ENCODE assay signal across 1 cellular context in the genomic region with DNA sequence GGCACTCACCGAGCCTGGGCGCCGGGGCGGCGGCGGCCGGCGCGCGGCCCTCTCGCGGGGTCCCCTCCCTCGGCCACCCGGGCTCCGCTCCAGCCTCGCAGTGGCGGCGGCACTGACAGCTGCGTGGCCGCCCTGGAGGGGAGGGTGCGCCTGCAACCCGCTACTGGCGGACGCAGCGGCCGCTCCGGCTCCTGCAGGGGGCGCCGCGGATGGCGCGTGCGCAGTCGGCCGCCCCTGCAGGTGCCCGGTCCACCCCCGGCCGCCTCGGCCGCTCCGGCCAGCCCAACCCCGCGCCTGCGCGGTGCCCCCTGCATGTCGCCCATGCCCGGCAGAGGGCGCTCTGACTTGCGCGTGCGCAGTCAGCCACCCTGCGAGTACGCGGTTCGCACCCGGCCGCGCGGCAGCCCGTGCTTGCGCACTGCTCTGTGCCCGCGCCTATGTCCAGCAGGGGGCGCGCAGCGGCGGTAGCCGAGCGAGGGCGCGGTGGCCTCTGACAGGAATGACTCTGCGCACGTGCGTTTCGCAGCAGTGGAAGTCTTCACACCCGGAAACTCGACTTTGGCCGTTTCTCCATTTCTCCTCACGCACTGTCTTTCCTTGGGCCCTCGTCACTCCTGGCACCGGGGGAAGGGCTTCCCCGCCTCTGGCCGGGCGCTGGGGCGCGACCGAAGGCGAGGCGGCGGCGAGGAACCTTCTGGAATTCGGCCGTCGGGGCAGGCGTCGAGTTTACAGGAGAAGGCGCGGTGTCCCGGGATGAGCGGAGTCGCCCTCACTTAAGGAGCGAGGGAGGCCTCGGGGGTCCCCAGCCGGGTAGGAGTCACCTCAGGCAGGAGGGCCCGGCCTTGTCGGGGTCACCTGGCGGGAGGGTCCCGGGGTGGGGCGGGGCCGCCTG.
TF ChIP-seq lines count a peak whose summit lies in the region.

A gene (minus strand): TSS at position 165 of the 892 bp plus-strand sequence. CDS start 14,262 bp downstream, outside the sequence.

TF ChIP-seq in HepG2, 621 proteins besides CTCF, POLR2A, EP300 and RAD21 (continued from another document and continues in another):
- TF ChIP-seq, protein P1, sequence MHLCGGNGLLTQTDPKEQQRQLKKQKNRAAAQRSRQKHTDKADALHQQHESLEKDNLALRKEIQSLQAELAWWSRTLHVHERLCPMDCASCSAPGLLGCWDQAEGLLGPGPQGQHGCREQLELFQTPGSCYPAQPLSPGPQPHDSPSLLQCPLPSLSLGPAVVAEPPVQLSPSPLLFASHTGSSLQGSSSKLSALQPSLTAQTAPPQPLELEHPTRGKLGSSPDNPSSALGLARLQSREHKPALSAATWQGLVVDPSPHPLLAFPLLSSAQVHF (CRISPR knock-in tag; IDR thresholded peaks at IDR 0.05) = peak; percentile 98
- TF ChIP-seq MTA1 (CRISPR knock-in tag; IDR thresholded peaks at IDR 0.05; ENCODE audit: borderline replicate concordance) (peak; percentile 87; the same call in 1 of the 2 replicates), NKX3-1 (CRISPR knock-in tag; IDR thresholded peaks at IDR 0.05) (peak; percentile 99), CENPT (CRISPR knock-in tag; IDR thresholded peaks at IDR 0.05; ENCODE audit: low read depth) (peak; percentile 92; the same call in 1 of the 2 replicates), TBX3 (IDR thresholded peaks at IDR 0.05; ENCODE audit: borderline replicate concordance) (peak; percentile 77), ZKSCAN5 (CRISPR knock-in tag; IDR thresholded peaks at IDR 0.05) (no peak), PHF5A (CRISPR knock-in tag; IDR thresholded peaks at IDR 0.05; ENCODE audit: low read depth, unreplicated experiment) (no peak), YY1 (IDR thresholded peaks at IDR 0.05; ENCODE audit: insufficient read depth, insufficient replicate concordance, low read depth, low read length) (peak; percentile 74), TARDBP (CRISPR knock-in tag; IDR thresholded peaks at IDR 0.05) (peak; percentile 82), SCMH1 (CRISPR knock-in tag; IDR thresholded peaks at IDR 0.05; ENCODE audit: borderline replicate concordance) (no peak), POLR2G (IDR thresholded peaks at IDR 0.05; ENCODE audit: low read depth, low read length) (no peak), ADNP (CRISPR knock-in tag; IDR thresholded peaks at IDR 0.05) (peak; percentile 62; the same call in 1 of the 2 replicates), KDM5A (IDR thresholded peaks at IDR 0.05; ENCODE audit: borderline replicate concordance, low read length) (no peak), ZNF12 (CRISPR knock-in tag; IDR thresholded peaks at IDR 0.05) (peak; percentile 79), HNF4G (IDR thresholded peaks at IDR 0.05; ENCODE audit: borderline replicate concordance, low read depth, low read length) (no peak), HNF4G (CRISPR knock-in tag; IDR thresholded peaks at IDR 0.05; ENCODE audit: borderline replicate concordance, low read depth) (no peak), ZNF30 (CRISPR knock-in tag; IDR thresholded peaks at IDR 0.05) (peak; percentile 93; the same call in 1 of the 2 replicates), ZNF234 (CRISPR knock-in tag; conservative IDR thresholded peaks at IDR 0.05) (0 out of 2 replicates have a peak, but pooled peaks have one; percentile 71), FOXA3 (CRISPR knock-in tag; IDR thresholded peaks at IDR 0.05) (peak; percentile 80), PLRG1 (conservative IDR thresholded peaks at IDR 0.05) (no peak), KDM6A (CRISPR knock-in tag; IDR thresholded peaks at IDR 0.05; ENCODE audit: low read depth) (no peak; the same call in 1 of the 2 replicates), HOXA3 (CRISPR knock-in tag; IDR thresholded peaks at IDR 0.05) (peak; percentile 96), ZNF614 (CRISPR knock-in tag; IDR thresholded peaks at IDR 0.05; ENCODE audit: borderline replicate concordance) (peak; percentile 94), ZNF263 (CRISPR knock-in tag; IDR thresholded peaks at IDR 0.05) (peak; percentile 76; the same call in 1 of the 2 replicates), HDAC1 (CRISPR knock-in tag; IDR thresholded peaks at IDR 0.05) (peak; percentile 84; the same call in 1 of the 2 replicates)
- TF ChIP-seq, protein P2, sequence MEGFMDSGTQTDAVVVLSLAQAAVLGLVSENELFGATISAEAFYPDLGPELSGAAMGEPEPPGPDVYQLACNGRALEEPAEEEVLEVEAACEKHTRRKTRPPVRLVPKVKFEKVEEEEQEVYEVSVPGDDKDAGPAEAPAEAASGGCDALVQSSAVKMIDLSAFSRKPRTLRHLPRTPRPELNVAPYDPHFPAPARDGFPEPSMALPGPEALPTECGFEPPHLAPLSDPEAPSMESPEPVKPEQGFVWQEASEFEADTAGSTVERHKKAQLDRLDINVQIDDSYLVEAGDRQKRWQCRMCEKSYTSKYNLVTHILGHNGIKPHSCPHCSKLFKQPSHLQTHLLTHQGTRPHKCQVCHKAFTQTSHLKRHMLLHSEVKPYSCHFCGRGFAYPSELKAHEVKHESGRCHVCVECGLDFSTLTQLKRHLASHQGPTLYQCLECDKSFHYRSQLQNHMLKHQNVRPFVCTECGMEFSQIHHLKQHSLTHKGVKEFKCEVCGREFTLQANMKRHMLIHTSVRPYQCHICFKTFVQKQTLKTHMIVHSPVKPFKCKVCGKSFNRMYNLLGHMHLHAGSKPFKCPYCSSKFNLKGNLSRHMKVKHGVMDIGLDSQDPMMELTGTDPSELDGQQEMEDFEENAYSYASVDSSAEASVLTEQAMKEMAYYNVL (CRISPR knock-in tag; IDR thresholded peaks at IDR 0.05; ENCODE audit: borderline replicate concordance) = peak; percentile 77; the same call in 1 of the 2 replicates
- TF ChIP-seq, protein P3, sequence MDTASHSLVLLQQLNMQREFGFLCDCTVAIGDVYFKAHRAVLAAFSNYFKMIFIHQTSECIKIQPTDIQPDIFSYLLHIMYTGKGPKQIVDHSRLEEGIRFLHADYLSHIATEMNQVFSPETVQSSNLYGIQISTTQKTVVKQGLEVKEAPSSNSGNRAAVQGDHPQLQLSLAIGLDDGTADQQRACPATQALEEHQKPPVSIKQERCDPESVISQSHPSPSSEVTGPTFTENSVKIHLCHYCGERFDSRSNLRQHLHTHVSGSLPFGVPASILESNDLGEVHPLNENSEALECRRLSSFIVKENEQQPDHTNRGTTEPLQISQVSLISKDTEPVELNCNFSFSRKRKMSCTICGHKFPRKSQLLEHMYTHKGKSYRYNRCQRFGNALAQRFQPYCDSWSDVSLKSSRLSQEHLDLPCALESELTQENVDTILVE (CRISPR knock-in tag; IDR thresholded peaks at IDR 0.05) = peak; percentile 81
- TF ChIP-seq, protein P4, sequence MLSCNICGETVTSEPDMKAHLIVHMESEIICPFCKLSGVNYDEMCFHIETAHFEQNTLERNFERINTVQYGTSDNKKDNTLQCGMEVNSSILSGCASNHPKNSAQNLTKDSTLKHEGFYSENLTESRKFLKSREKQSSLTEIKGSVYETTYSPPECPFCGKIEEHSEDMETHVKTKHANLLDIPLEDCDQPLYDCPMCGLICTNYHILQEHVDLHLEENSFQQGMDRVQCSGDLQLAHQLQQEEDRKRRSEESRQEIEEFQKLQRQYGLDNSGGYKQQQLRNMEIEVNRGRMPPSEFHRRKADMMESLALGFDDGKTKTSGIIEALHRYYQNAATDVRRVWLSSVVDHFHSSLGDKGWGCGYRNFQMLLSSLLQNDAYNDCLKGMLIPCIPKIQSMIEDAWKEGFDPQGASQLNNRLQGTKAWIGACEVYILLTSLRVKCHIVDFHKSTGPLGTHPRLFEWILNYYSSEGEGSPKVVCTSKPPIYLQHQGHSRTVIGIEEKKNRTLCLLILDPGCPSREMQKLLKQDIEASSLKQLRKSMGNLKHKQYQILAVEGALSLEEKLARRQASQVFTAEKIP (CRISPR knock-in tag; IDR thresholded peaks at IDR 0.05; ENCODE audit: borderline replicate concordance) = no peak
- TF ChIP-seq, protein P5, sequence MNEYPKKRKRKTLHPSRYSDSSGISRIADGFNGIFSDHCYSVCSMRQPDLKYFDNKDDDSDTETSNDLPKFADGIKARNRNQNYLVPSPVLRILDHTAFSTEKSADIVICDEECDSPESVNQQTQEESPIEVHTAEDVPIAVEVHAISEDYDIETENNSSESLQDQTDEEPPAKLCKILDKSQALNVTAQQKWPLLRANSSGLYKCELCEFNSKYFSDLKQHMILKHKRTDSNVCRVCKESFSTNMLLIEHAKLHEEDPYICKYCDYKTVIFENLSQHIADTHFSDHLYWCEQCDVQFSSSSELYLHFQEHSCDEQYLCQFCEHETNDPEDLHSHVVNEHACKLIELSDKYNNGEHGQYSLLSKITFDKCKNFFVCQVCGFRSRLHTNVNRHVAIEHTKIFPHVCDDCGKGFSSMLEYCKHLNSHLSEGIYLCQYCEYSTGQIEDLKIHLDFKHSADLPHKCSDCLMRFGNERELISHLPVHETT (CRISPR knock-in tag; conservative IDR thresholded peaks at IDR 0.05) = peak; percentile 86
- TF ChIP-seq, protein P6, sequence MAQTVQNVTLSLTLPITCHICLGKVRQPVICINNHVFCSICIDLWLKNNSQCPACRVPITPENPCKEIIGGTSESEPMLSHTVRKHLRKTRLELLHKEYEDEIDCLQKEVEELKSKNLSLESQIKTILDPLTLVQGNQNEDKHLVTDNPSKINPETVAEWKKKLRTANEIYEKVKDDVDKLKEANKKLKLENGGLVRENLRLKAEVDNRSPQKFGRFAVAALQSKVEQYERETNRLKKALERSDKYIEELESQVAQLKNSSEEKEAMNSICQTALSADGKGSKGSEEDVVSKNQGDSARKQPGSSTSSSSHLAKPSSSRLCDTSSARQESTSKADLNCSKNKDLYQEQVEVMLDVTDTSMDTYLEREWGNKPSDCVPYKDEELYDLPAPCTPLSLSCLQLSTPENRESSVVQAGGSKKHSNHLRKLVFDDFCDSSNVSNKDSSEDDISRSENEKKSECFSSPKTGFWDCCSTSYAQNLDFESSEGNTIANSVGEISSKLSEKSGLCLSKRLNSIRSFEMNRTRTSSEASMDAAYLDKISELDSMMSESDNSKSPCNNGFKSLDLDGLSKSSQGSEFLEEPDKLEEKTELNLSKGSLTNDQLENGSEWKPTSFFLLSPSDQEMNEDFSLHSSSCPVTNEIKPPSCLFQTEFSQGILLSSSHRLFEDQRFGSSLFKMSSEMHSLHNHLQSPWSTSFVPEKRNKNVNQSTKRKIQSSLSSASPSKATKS (CRISPR knock-in tag; IDR thresholded peaks at IDR 0.05) = no peak; the same call in 1 of the 2 replicates
- TF ChIP-seq, protein P7, sequence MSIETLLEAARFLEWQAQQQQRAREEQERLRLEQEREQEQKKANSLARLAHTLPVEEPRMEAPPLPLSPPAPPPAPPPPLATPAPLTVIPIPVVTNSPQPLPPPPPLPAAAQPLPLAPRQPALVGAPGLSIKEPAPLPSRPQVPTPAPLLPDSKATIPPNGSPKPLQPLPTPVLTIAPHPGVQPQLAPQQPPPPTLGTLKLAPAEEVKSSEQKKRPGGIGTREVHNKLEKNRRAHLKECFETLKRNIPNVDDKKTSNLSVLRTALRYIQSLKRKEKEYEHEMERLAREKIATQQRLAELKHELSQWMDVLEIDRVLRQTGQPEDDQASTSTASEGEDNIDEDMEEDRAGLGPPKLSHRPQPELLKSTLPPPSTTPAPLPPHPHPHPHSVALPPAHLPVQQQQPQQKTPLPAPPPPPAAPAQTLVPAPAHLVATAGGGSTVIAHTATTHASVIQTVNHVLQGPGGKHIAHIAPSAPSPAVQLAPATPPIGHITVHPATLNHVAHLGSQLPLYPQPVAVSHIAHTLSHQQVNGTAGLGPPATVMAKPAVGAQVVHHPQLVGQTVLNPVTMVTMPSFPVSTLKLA (IDR thresholded peaks at IDR 0.05) = peak; percentile 70
- TF ChIP-seq, protein P8, sequence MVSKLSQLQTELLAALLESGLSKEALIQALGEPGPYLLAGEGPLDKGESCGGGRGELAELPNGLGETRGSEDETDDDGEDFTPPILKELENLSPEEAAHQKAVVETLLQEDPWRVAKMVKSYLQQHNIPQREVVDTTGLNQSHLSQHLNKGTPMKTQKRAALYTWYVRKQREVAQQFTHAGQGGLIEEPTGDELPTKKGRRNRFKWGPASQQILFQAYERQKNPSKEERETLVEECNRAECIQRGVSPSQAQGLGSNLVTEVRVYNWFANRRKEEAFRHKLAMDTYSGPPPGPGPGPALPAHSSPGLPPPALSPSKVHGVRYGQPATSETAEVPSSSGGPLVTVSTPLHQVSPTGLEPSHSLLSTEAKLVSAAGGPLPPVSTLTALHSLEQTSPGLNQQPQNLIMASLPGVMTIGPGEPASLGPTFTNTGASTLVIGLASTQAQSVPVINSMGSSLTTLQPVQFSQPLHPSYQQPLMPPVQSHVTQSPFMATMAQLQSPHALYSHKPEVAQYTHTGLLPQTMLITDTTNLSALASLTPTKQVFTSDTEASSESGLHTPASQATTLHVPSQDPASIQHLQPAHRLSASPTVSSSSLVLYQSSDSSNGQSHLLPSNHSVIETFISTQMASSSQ (IDR thresholded peaks at IDR 0.05; ENCODE audit: low read depth) = no peak
- TF ChIP-seq, protein P8 (CRISPR knock-in tag; IDR thresholded peaks at IDR 0.05; ENCODE audit: borderline replicate concordance) = peak; percentile 80
- TF ChIP-seq, protein P9, sequence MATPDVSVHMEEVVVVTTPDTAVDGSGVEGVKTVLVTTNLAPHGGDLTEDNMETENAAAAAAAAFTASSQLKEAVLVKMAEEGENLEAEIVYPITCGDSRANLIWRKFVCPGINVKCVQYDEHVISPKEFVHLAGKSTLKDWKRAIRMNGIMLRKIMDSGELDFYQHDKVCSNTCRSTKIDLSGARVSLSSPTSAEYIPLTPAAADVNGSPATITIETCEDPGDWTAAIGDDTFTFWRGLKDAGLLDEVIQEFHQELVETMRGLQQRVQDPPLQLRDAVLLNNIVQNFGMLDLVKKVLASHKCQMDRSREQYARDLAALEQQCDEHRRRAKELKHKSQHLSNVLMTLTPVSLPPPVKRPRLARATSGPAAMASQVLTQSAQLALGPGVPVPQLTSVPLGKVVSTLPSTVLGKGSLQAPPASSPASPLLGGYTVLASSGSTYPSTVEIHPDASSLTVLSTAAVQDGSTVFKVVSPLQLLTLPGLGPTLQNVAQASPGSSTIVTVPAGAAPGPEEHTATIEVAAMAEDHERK (CRISPR knock-in tag; IDR thresholded peaks at IDR 0.05; ENCODE audit: low read depth) = no peak
